Comparison of ENCODE assay signal across 20 cellular contexts in genomic region chr1:57033222-57034019, GRCh38.
"Had no signal": no experiment of that assay in that cellular context is flagged by ENCODE, and none has a peak within 500 bp of the region (broad histone marks: within the 10 kb centered on the region; RNA-seq: fewer than 3 reads in every experiment).

No MANE protein-coding gene starts in this region.

- H3K4me3 ChIP-seq: left ventricle myocardium inferior, stomach, testis, upper lobe of right lung had no signal

- H3K36me3 Mint-ChIP-seq: activated naive CD8-positive, alpha-beta T cell treated with anti-CD3 and anti-CD28 coated beads, Interleukin-2, amount 10 ng/mL, durations not matched to agents 7 days and 5 days; naive thymus-derived CD8-positive, alpha-beta T cell had no signal

- H3K27ac ChIP-seq: brain microvascular endothelial cell, foreskin keratinocyte, left ventricle myocardium inferior, stomach, testis, upper lobe of right lung had no signal

- DNase-seq: activated B cell treated with CpG ODN at 0.5 μM for 24 hours; activated CD4-positive, alpha-beta T cell treated with anti-CD3 and anti-CD28 coated beads, Interleukin-2, amount 50 U/mL, for 1 hour; activated gamma-delta T cell; activated naive CD8-positive, alpha-beta T cell treated with anti-CD3 and anti-CD28 coated beads, Interleukin-2, amount 10 ng/mL, durations not matched to agents 7 days and 5 days; activated T-cell treated with anti-CD3 and anti-CD28 coated beads, Interleukin-2, amount 50 U/mL, for 24 hours; anterior cingulate cortex; brain microvascular endothelial cell; cortex of kidney; effector memory CD4-positive, alpha-beta T cell; foreskin keratinocyte; glutamatergic neuron; hypothalamus; kidney; left ventricle myocardium inferior; naive thymus-derived CD8-positive, alpha-beta T cell; stomach; testis; upper lobe of right lung had no signal

- H3K27ac Mint-ChIP-seq: activated B cell treated with CpG ODN at 0.5 μM for 24 hours; activated naive CD8-positive, alpha-beta T cell treated with anti-CD3 and anti-CD28 coated beads, Interleukin-2, amount 10 ng/mL, durations not matched to agents 7 days and 5 days; activated T-cell treated with anti-CD3 and anti-CD28 coated beads, Interleukin-2, amount 50 U/mL, for 24 hours; memory B cell; T-helper 2 cell treated with Interferon-gamma antibody and Interleukin-4, amounts not matched to agents 5 μg/mL and 100 μg/mL, for 36 hours had no signal

- H3K36me3 ChIP-seq: brain microvascular endothelial cell, left ventricle myocardium inferior, stomach, upper lobe of right lung had no signal

- H3K4me1 Mint-ChIP-seq: activated B cell treated with CpG ODN at 0.5 μM for 24 hours; activated naive CD8-positive, alpha-beta T cell treated with anti-CD3 and anti-CD28 coated beads, Interleukin-2, amount 10 ng/mL, durations not matched to agents 7 days and 5 days; memory B cell; naive thymus-derived CD8-positive, alpha-beta T cell had no signal

- H3K9me3 Mint-ChIP-seq: activated naive CD8-positive, alpha-beta T cell treated with anti-CD3 and anti-CD28 coated beads, Interleukin-2, amount 10 ng/mL, durations not matched to agents 7 days and 5 days had no signal

- H3K4me3 Mint-ChIP-seq: activated B cell treated with CpG ODN at 0.5 μM for 24 hours; activated naive CD8-positive, alpha-beta T cell treated with anti-CD3 and anti-CD28 coated beads, Interleukin-2, amount 10 ng/mL, durations not matched to agents 7 days and 5 days; activated T-cell treated with anti-CD3 and anti-CD28 coated beads, Interleukin-2, amount 50 U/mL, for 24 hours; memory B cell; naive thymus-derived CD8-positive, alpha-beta T cell; T-helper 2 cell treated with Interferon-gamma antibody and Interleukin-4, amounts not matched to agents 5 μg/mL and 100 μg/mL, for 36 hours had no signal

- H3K27me3 ChIP-seq: brain microvascular endothelial cell, stomach, testis, upper lobe of right lung had no signal

- FAIRE-seq: kidney had no signal

- H3K9me3 ChIP-seq: left ventricle myocardium inferior, testis, upper lobe of right lung had no signal

- H3K4me1 ChIP-seq: foreskin keratinocyte, left ventricle myocardium inferior, stomach, testis, upper lobe of right lung had no signal

- ATAC-seq: foreskin keratinocyte; naive thymus-derived CD8-positive, alpha-beta T cell; upper lobe of right lung had no signal

- H3K27me3 Mint-ChIP-seq: activated naive CD8-positive, alpha-beta T cell treated with anti-CD3 and anti-CD28 coated beads, Interleukin-2, amount 10 ng/mL, durations not matched to agents 7 days and 5 days; activated T-cell treated with anti-CD3 and anti-CD28 coated beads, Interleukin-2, amount 50 U/mL, for 24 hours had no signal
